Comparison of ENCODE assay signal across 21 cellular contexts in the genomic region with DNA sequence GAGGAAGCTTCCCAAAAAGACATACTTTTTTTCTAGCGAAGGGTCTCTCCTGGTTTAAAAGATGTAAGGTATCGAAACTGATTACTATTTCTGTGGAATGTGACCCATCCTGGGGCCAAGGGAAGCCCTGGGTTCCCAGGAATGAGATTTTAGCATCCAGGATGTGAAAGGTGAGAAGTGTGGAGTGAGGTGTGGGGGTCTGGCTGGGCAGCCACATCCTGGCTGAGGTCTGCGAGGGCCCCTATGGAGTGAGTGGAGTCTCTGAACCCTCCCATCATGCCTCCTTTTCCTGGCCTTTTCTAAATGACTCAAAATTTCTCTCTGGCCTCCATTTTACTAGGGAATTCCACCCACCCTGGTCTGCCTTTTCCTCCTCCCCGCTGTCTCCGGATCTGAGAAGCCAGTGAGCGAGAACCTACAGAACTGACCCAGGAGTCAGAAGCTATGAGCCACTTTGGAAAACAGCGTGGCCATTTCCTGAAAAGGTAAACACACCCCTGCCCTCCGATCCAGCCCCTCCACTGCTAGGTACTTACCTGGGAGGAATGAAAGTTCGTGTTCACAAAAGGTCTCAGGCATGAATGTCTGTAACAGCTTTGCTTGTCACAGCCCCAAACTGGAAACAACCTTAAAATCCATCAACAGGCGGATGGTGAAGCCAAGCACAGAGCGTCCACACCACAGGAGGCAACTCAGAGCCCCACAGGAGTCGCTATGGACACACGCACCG. TPM values are rescaled to one million over a fixed set of nuclear protein-coding genes. Genes with fewer than 3 reads are reported as not detected.
DNase-seq lines count a peak whose midpoint lies in the region; ATAC-seq and TF ChIP-seq lines count a peak whose summit lies in the region.
"Had no signal": no experiment of that assay in that cellular context is flagged by ENCODE, and none has a peak within 500 bp of the region (broad histone marks: within the 10 kb centered on the region; RNA-seq: fewer than 3 reads in every experiment).

No MANE protein-coding gene starts in this region.

- intact Hi-C loops in upper lobe of right lung (cut with DNase I), result no loop called here

- no peak for ATAC-seq in activated CD8-positive, alpha-beta memory T cell treated with anti-CD3 and anti-CD28 coated beads, Interleukin-2, amount 10 ng/mL, durations not matched to agents 7 days and 5 days
- ATAC-seq in upper lobe of right lung, result no peak
- ATAC-seq in stimulated activated effector memory CD8-positive, alpha-beta T cell treated with anti-CD3 and anti-CD28 coated beads, Interleukin-12 subunit alpha, Interleukin-12 subunit beta, amount 100 ng/mL, for 72 hours, result no peak
- ATAC-seq: Panc1 had no signal

- H3K9me3 ChIP-seq in upper lobe of right lung, result no peaks in the 10 kb centered on the region

- TF ChIP-seq CTCF in upper lobe of right lung (IDR thresholded peaks at IDR 0.05), result no peak

- DNase-seq in activated CD8-positive, alpha-beta memory T cell treated with anti-CD3 and anti-CD28 coated beads, Interleukin-2, amount 10 ng/mL, durations not matched to agents 7 days and 5 days, result peak; percentile 14
- DNase-seq in activated CD8-positive, alpha-beta memory T cell treated with anti-CD3 and anti-CD28 coated beads, Interleukin-2, amount 50 U/mL, for 4 hours, result no peak
- peak; percentile 25 for DNase-seq in ecto neural progenitor cell (ENCODE audit: low spot score)
- DNase-seq in mesenteric fat pad (ENCODE audit: low spot score), result peak; percentile 26
- peak; percentile 22 for DNase-seq in upper lobe of right lung
- DNase-seq in stimulated activated effector memory CD8-positive, alpha-beta T cell treated with anti-CD3 and anti-CD28 coated beads, Interleukin-12 subunit alpha, Interleukin-12 subunit beta, amount 100 ng/mL, for 72 hours (ENCODE audit: low spot score in 2 of 2), result no peak
- no peak for DNase-seq in NCI-H82 treated with DMSO at 0.1 percent for 48 hours (lab: John Stamatoyannopoulos, UW; ENCODE audit: unreplicated experiment)
- DNase-seq in hypothalamus (lab: John Stamatoyannopoulos, UW), result no peak
- DNase-seq: 8988T, DND-41, H7, NCI-H1048, NCI-H1436, NCI-H2029 treated with DMSO at 0.1 percent for 48 hours, NCI-H2171, NCI-H446, NCI-H526 treated with DMSO at 0.1 percent for 48 hours had no signal

- H3K4me3 ChIP-seq in upper lobe of right lung, result no peak overlapping the region

- no peak overlapping the region for H3K4me3 Mint-ChIP-seq in activated CD8-positive, alpha-beta memory T cell treated with anti-CD3 and anti-CD28 coated beads, Interleukin-2, amount 10 ng/mL, durations not matched to agents 7 days and 5 days
- no peak overlapping the region for H3K4me3 Mint-ChIP-seq in stimulated activated effector memory CD8-positive, alpha-beta T cell treated with anti-CD3 and anti-CD28 coated beads, Interleukin-12 subunit alpha, Interleukin-12 subunit beta, amount 100 ng/mL, for 72 hours
- H3K4me3 Mint-ChIP-seq: CD14-positive monocyte had no signal

- no peaks in the 10 kb centered on the region for H3K4me1 ChIP-seq in upper lobe of right lung

- no peaks in the 10 kb centered on the region for H3K36me3 Mint-ChIP-seq in activated CD8-positive, alpha-beta memory T cell treated with anti-CD3 and anti-CD28 coated beads, Interleukin-2, amount 10 ng/mL, durations not matched to agents 7 days and 5 days
- no peaks in the 10 kb centered on the region for H3K36me3 Mint-ChIP-seq in stimulated activated effector memory CD8-positive, alpha-beta T cell treated with anti-CD3 and anti-CD28 coated beads, Interleukin-12 subunit alpha, Interleukin-12 subunit beta, amount 100 ng/mL, for 72 hours
- H3K36me3 Mint-ChIP-seq: CD14-positive monocyte had no signal

- H3K27me3 Mint-ChIP-seq in activated CD8-positive, alpha-beta memory T cell treated with anti-CD3 and anti-CD28 coated beads, Interleukin-2, amount 10 ng/mL, durations not matched to agents 7 days and 5 days, result no peaks in the 10 kb centered on the region

- H3K27ac Mint-ChIP-seq in activated CD8-positive, alpha-beta memory T cell treated with anti-CD3 and anti-CD28 coated beads, Interleukin-2, amount 10 ng/mL, durations not matched to agents 7 days and 5 days, result no peak overlapping the region
- H3K27ac Mint-ChIP-seq in stimulated activated effector memory CD8-positive, alpha-beta T cell treated with anti-CD3 and anti-CD28 coated beads, Interleukin-12 subunit alpha, Interleukin-12 subunit beta, amount 100 ng/mL, for 72 hours, result no peak overlapping the region

- no peaks in the 10 kb centered on the region for H3K27me3 ChIP-seq in upper lobe of right lung

- H3K4me1 Mint-ChIP-seq in activated CD8-positive, alpha-beta memory T cell treated with anti-CD3 and anti-CD28 coated beads, Interleukin-2, amount 10 ng/mL, durations not matched to agents 7 days and 5 days, result no peaks in the 10 kb centered on the region
- H3K4me1 Mint-ChIP-seq in stimulated activated effector memory CD8-positive, alpha-beta T cell treated with anti-CD3 and anti-CD28 coated beads, Interleukin-12 subunit alpha, Interleukin-12 subunit beta, amount 100 ng/mL, for 72 hours, result no peaks in the 10 kb centered on the region
- H3K4me1 Mint-ChIP-seq: CD14-positive monocyte had no signal

- H3K36me3 ChIP-seq in upper lobe of right lung, result no peaks in the 10 kb centered on the region

- H3K27ac ChIP-seq in upper lobe of right lung, result no peak overlapping the region

- CTCF ChIA-PET in activated CD8-positive, alpha-beta memory T cell treated with anti-CD3 and anti-CD28 coated beads, Interleukin-2, amount 10 ng/mL, durations not matched to agents 7 days and 5 days (lab: Charles Lee), result no interaction called here

- H3K9me3 Mint-ChIP-seq in activated CD8-positive, alpha-beta memory T cell treated with anti-CD3 and anti-CD28 coated beads, Interleukin-2, amount 10 ng/mL, durations not matched to agents 7 days and 5 days (ENCODE audit: low read depth), result no peaks in the 10 kb centered on the region
- H3K9me3 Mint-ChIP-seq in stimulated activated effector memory CD8-positive, alpha-beta T cell treated with anti-CD3 and anti-CD28 coated beads, Interleukin-12 subunit alpha, Interleukin-12 subunit beta, amount 100 ng/mL, for 72 hours, result no peaks in the 10 kb centered on the region

RNA-seq across cellular contexts. Expression of a gene that starts 27.7 kb away (rescaled TPM):
- total RNA-seq in activated CD8-positive, alpha-beta memory T cell treated with anti-CD3 and anti-CD28 coated beads, Interleukin-2, amount 10 ng/mL, durations not matched to agents 7 days and 5 days, result not detected
- total RNA-seq in mesenteric fat pad, result 2.0 TPM
- 62.5 TPM for total RNA-seq in upper lobe of right lung
- total RNA-seq: G401, M059J had no signal

Comparison
In these comparisons a context has a peak if more than half of its experiments do, and no peak if none do; other contexts are left out.
1. DNase-seq: peak in activated CD8-positive, alpha-beta memory T cell treated with anti-CD3 and anti-CD28 coated beads, Interleukin-2, amount 10 ng/mL, durations not matched to agents 7 days and 5 days (single experiment), ecto neural progenitor cell (single experiment), mesenteric fat pad (single experiment) and upper lobe of right lung (single experiment); none in activated CD8-positive, alpha-beta memory T cell treated with anti-CD3 and anti-CD28 coated beads, Interleukin-2, amount 50 U/mL, for 4 hours (single experiment), stimulated activated effector memory CD8-positive, alpha-beta T cell treated with anti-CD3 and anti-CD28 coated beads, Interleukin-12 subunit alpha, Interleukin-12 subunit beta, amount 100 ng/mL, for 72 hours (0 of 2), NCI-H82 treated with DMSO at 0.1 percent for 48 hours (single experiment) and hypothalamus (0 of 51).
2. RNA of a gene that starts 27.7 kb away (total RNA-seq): 62.5 TPM in upper lobe of right lung (single experiment); 2.0 TPM in mesenteric fat pad (single experiment) and not detected in activated CD8-positive, alpha-beta memory T cell treated with anti-CD3 and anti-CD28 coated beads, Interleukin-2, amount 10 ng/mL, durations not matched to agents 7 days and 5 days; every median in the first group is over 10 times any median in the second.